8 cellular contexts compared by ENCODE assay signal in the genomic region with DNA sequence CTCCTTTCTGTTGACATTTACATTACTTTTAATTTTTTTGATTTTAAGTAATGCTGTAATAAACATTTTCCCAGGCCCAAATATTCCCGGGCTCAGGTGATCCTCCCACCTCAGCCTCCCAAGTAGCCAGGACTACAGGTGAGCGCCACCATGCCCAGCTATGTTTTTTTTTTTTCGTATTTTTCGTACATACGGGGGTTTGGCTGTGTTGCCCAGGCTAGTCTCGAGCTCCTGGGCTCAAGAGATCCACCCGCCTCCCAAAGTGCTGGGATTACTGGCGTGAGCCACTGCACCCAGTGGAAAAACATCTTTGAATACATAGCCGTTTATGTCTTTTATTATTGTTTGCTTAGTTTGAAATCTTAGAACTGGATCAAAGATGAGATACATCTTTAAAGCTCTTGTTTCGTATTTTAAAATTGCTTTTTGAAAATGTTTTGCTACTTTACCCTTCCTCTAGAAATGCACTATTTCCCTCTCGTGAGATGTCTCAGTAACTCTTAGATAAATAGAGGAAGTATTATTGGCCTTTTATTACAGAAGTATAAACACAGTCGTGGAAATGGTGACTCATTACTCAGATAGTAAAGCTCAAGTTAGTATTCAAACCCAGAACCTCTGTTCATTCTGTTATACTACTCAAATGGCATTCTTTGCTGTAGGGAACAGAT. TPM values are rescaled to one million over a fixed set of nuclear protein-coding genes. Genes with fewer than 3 reads are reported as not detected.
DNase-seq lines count a peak whose midpoint lies in the region; ATAC-seq, FAIRE-seq and TF ChIP-seq lines count a peak whose summit lies in the region.

No MANE protein-coding gene starts in this region.

- H3K79me2 ChIP-seq in parathyroid adenoma = peaks cover 31% of the 10 kb centered on the region

- intact Hi-C loops in esophagus muscularis mucosa (cut with DNase I) = loop anchor here (5.0 to 10.0 kb wide), 2 partner anchors 86 to 787 kb away; a partner anchor contains a TSS

- no peak for TF ChIP-seq CTCF in AG04450 (IDR thresholded peaks at IDR 0.05; ENCODE audit: low read depth, low read length)
- no peak for TF ChIP-seq CTCF in esophagus muscularis mucosa (IDR thresholded peaks at IDR 0.05)
- no peak for TF ChIP-seq CTCF in parathyroid adenoma (IDR thresholded peaks at IDR 0.05)

- no peak for TF ChIP-seq POLR2A in esophagus muscularis mucosa (IDR thresholded peaks at IDR 0.05; ENCODE audit: low read depth)

- 41% methylated on average over 12 of the region's 12 CpGs for WGBS in esophagus muscularis mucosa

- H3K4me2 ChIP-seq in parathyroid adenoma (ENCODE audit: low read length) = peak overlapping the region; percentile 47

- FAIRE-seq in GM19239 (lab: Jason Lieb, UNC) = peak; percentile 42

- H3K9ac ChIP-seq in parathyroid adenoma = no peak overlapping the region

- no peak for ATAC-seq in HG03025 (IDR thresholded peaks at IDR 0.05; ENCODE audit: low FRiP score, unreplicated experiment)

- H3K4me3 ChIP-seq in AG04450 (ENCODE audit: low read depth, low read length) = peak overlapping the region; percentile 86
- H3K4me3 ChIP-seq in SJSA1 = peak overlapping the region; percentile 95
- H3K4me3 ChIP-seq in esophagus muscularis mucosa = peak overlapping the region; percentile 91 to 98 (median 94)
- peak overlapping the region; percentile 78 for H3K4me3 ChIP-seq in parathyroid adenoma (ENCODE audit: low read depth, low read length)

- CTCF ChIA-PET in AG04450 (lab: Charles Lee) = no interaction called here

- peaks cover 10% of the 10 kb centered on the region; the same call in 1 of the 2 replicates for H3K9me3 ChIP-seq in AG04450 (ENCODE audit: control insufficient read depth, insufficient read depth, low read length)
- no peaks in the 10 kb centered on the region for H3K9me3 ChIP-seq in SJSA1 (replicated peaks)
- no peaks in the 10 kb centered on the region for H3K9me3 ChIP-seq in esophagus muscularis mucosa
- H3K9me3 ChIP-seq in parathyroid adenoma (ENCODE audit: control insufficient read depth, low read length) = no peaks in the 10 kb centered on the region

- H3K36me3 ChIP-seq in SJSA1 (peaks cover 19% of the 10 kb centered on the region), esophagus muscularis mucosa (no peaks in the 10 kb centered on the region), parathyroid adenoma (ENCODE audit: control insufficient read depth, insufficient read depth, low read length) (no peaks in the 10 kb centered on the region)

- DNase-seq in AG04450 (ENCODE audit: low read depth, low spot score) (peak; percentile 63), GM19239 (ENCODE audit: insufficient read length, low spot score) (no peak), SJSA1 (ENCODE audit: low read depth in 1 of 2, low spot score in 2 of 2) (peak in 1 of 2 experiments; percentile 77), esophagus muscularis mucosa (ENCODE audit: extremely low spot score) (no peak), D341Med (ENCODE audit: low spot score) (no peak)
- DNase-seq in stimulated activated CD4-positive, alpha-beta T cell treated with anti-CD3 and anti-CD28 coated beads, Interleukin-15, amount 100 ng/mL, for 24 hours = no peak

- H3K27me3 ChIP-seq in AG04450 (ENCODE audit: control insufficient read depth, insufficient read depth, low read length) (no peaks in the 10 kb centered on the region), SJSA1 (replicated peaks) (no peaks in the 10 kb centered on the region), esophagus muscularis mucosa (no peaks in the 10 kb centered on the region), parathyroid adenoma (ENCODE audit: control insufficient read depth, insufficient read depth, low read length) (no peaks in the 10 kb centered on the region)

- H2AFZ ChIP-seq in parathyroid adenoma = no peak overlapping the region

- TF ChIP-seq EP300 in esophagus muscularis mucosa (IDR thresholded peaks at IDR 0.05) = no peak

- POLR2A ChIA-PET in AG04450 (lab: Yijun Ruan, JAX) = interaction anchor here (0.5 to 1.2 kb wide), 3 partner anchors 87 to 590 kb away, joined by 4 read pairs; a partner anchor contains a TSS

- H3K27ac ChIP-seq in AG04450 (ENCODE audit: low read depth, low read length) = peak overlapping the region; percentile 71
- peak overlapping the region; percentile 6; the same call in 1 of the 2 replicates for H3K27ac ChIP-seq in SJSA1
- H3K27ac ChIP-seq in esophagus muscularis mucosa (replicated peaks in 1 of 4) = peak overlapping the region; percentile 76 to 99 (median 98)
- H3K27ac ChIP-seq in parathyroid adenoma = no peak overlapping the region

- H3K4me1 ChIP-seq in SJSA1 (replicated peaks) (peaks cover 24% of the 10 kb centered on the region), esophagus muscularis mucosa (peaks cover 23 to 52% (median 46%) of the 10 kb centered on the region in 4 donors), parathyroid adenoma (peaks cover 9% of the 10 kb centered on the region)

RNA-seq across cellular contexts. Expression of a gene that starts 2.4 kb away (rescaled TPM):
- polyA plus RNA-seq in AG04450 (2011; rRNA removed) = 24.4 and 37.2 TPM in 2 replicates
- 47.8 and 91.1 TPM in 2 replicates for polyA minus RNA-seq in AG04450 (2011; rRNA and poly(A)+ RNA removed)
- total RNA-seq in SJSA1 (2014; rRNA removed; shearing (Covaris generic)) = 60.2 and 84.4 TPM in 2 replicates
- total RNA-seq in esophagus muscularis mucosa = 10 to 100 TPM; 47.9 to 62.3 (median 58.2) TPM
